In genomic region chr10:37754538-37755323, GRCh38 we compare ENCODE assay signal across 11 cellular contexts.
A peak's percentile ranks its signal among the peaks of the same experiment; 100 is the strongest.
DNase-seq lines count a peak whose midpoint lies in the region; FAIRE-seq and TF ChIP-seq lines count a peak whose summit lies in the region.
"Had no signal": no experiment of that assay in that cellular context is flagged by ENCODE, and none has a peak within 500 bp of the region (broad histone marks: within the 10 kb centered on the region; RNA-seq: fewer than 3 reads in every experiment).

No MANE protein-coding gene starts in this region.

- H3K27ac ChIP-seq in adrenal gland = no peak overlapping the region
- no peak overlapping the region for H3K27ac ChIP-seq in neural progenitor cell
- H3K27ac ChIP-seq in suprapubic skin = no peak overlapping the region
- H3K27ac ChIP-seq: BLaER1, thoracic aorta had no signal

- no peaks in the 10 kb centered on the region for H3F3A ChIP-seq in neural progenitor cell (ENCODE audit: low read depth)

- no peaks in the 10 kb centered on the region for H3K4me1 Mint-ChIP-seq in neural progenitor cell
- no peaks in the 10 kb centered on the region for H3K4me1 Mint-ChIP-seq in Calu3 (ENCODE audit: low read depth, unreplicated experiment)
- no peaks in the 10 kb centered on the region for H3K4me1 Mint-ChIP-seq in activated T-cell treated with anti-CD3 and anti-CD28 coated beads, Interleukin-2, amount 50 U/mL, for 24 hours (ENCODE audit: low read depth)

- no peak overlapping the region for H2AFZ ChIP-seq in neural progenitor cell (replicated peaks)

- no peak overlapping the region for H3K27ac Mint-ChIP-seq in neural progenitor cell
- H3K27ac Mint-ChIP-seq in Calu3 (ENCODE audit: unreplicated experiment) = no peak overlapping the region
- H3K27ac Mint-ChIP-seq in activated T-cell treated with anti-CD3 and anti-CD28 coated beads, Interleukin-2, amount 50 U/mL, for 24 hours = no peak overlapping the region

- BruUV-seq in Calu3 (replicated peaks; lab: Mats Ljungman, UMichigan) = no TSS peak

- no peaks in the 10 kb centered on the region for H3K79me2 ChIP-seq in neural progenitor cell (ENCODE audit: low read depth)

- CTCF ChIA-PET in Calu3 (lab: Charles Lee) = interaction anchor here (1.0 kb wide), 1 partner anchor 259 kb away, joined by 4 read pairs; no protein-coding TSS in a partner anchor

- TF ChIP-seq POLR2A in adrenal gland (IDR thresholded peaks at IDR 0.05) (no peak), suprapubic skin (IDR thresholded peaks at IDR 0.05) (no peak)

- H3K4me3 Mint-ChIP-seq in neural progenitor cell = no peak overlapping the region
- H3K4me3 Mint-ChIP-seq in Calu3 (ENCODE audit: low read depth, unreplicated experiment) = no peak overlapping the region
- H3K4me3 Mint-ChIP-seq in activated T-cell treated with anti-CD3 and anti-CD28 coated beads, Interleukin-2, amount 50 U/mL, for 24 hours = no peak overlapping the region

- FAIRE-seq in HTR-8/SVneo (lab: Jason Lieb, UNC) = no peak
- FAIRE-seq: islet of Langerhans had no signal

- H3K36me3 Mint-ChIP-seq in neural progenitor cell (no peaks in the 10 kb centered on the region), Calu3 (ENCODE audit: insufficient read depth, unreplicated experiment) (no peaks in the 10 kb centered on the region)
- peaks cover 7% of the 10 kb centered on the region for H3K36me3 Mint-ChIP-seq in activated T-cell treated with anti-CD3 and anti-CD28 coated beads, Interleukin-2, amount 50 U/mL, for 24 hours (ENCODE audit: low read depth)

- no peak for TF ChIP-seq EP300 in suprapubic skin (IDR thresholded peaks at IDR 0.05)

- no peak overlapping the region for H3K4me2 ChIP-seq in neural progenitor cell
- H3K4me2 ChIP-seq: BLaER1 had no signal

- DNase-seq in NCI-H1694 (lab: John Stamatoyannopoulos, UW) (peak; percentile 24), NCI-H1694 treated with DMSO at 0.1 percent for 48 hours (lab: John Stamatoyannopoulos, UW) (no peak), HTR-8/SVneo (ENCODE audit: insufficient read length, low spot score) (peak; percentile 26), adrenal gland (peak; percentile 44 to 79 (median 65)), neural progenitor cell (ENCODE audit: low spot score) (peak; percentile 45), Calu3 (no peak), suprapubic skin (ENCODE audit: low spot score in 2 of 2) (no peak)
- DNase-seq in activated T-cell treated with anti-CD3 and anti-CD28 coated beads, Interleukin-2, amount 50 U/mL, for 24 hours = no peak

- H3K4me1 ChIP-seq in adrenal gland (replicated peaks in 1 of 2) = no peaks in the 10 kb centered on the region
- no peaks in the 10 kb centered on the region for H3K4me1 ChIP-seq in neural progenitor cell
- H3K4me1 ChIP-seq in suprapubic skin = no peaks in the 10 kb centered on the region
- H3K4me1 ChIP-seq: BLaER1 had no signal

- no peaks in the 10 kb centered on the region for H4K20me1 ChIP-seq in neural progenitor cell (ENCODE audit: low read depth)
- H4K20me1 ChIP-seq: BLaER1 had no signal

- H3K4me3 ChIP-seq in adrenal gland = no peak overlapping the region
- no peak overlapping the region for H3K4me3 ChIP-seq in neural progenitor cell
- H3K4me3 ChIP-seq in suprapubic skin = no peak overlapping the region
- H3K4me3 ChIP-seq: BLaER1, thoracic aorta had no signal

- no peak overlapping the region for H3K9ac ChIP-seq in neural progenitor cell
- H3K9ac ChIP-seq: BLaER1 had no signal

- H3K9me3 Mint-ChIP-seq in neural progenitor cell = peaks cover 29% of the 10 kb centered on the region
- H3K9me3 Mint-ChIP-seq in Calu3 (ENCODE audit: low read depth, unreplicated experiment) = peaks cover 5% of the 10 kb centered on the region
- H3K9me3 Mint-ChIP-seq in activated T-cell treated with anti-CD3 and anti-CD28 coated beads, Interleukin-2, amount 50 U/mL, for 24 hours = peaks cover 38% of the 10 kb centered on the region

- WGBS in adrenal gland, 4 donors = 25 to 34% (median 30%) methylated on average over 2 of the region's 2 CpGs
- whole genome bisulfite sequencing in suprapubic skin = 26% methylated on average over 2 of the region's 2 CpGs

- H3K27me3 ChIP-seq in adrenal gland (no peaks in the 10 kb centered on the region), neural progenitor cell (no peaks in the 10 kb centered on the region), suprapubic skin (no peaks in the 10 kb centered on the region)
- H3K27me3 ChIP-seq: BLaER1 had no signal

- H3K27me3 Mint-ChIP-seq in neural progenitor cell (ENCODE audit: insufficient read depth, low read depth) (no peaks in the 10 kb centered on the region), Calu3 (ENCODE audit: unreplicated experiment) (no peaks in the 10 kb centered on the region)
- no peaks in the 10 kb centered on the region for H3K27me3 Mint-ChIP-seq in activated T-cell treated with anti-CD3 and anti-CD28 coated beads, Interleukin-2, amount 50 U/mL, for 24 hours

- intact Hi-C loops in adrenal gland (cut with DNase I) = loop anchor here (10.0 kb wide), 2 partner anchors 220 to 320 kb away; no protein-coding TSS in a partner anchor
- intact Hi-C loops in Calu3 (cut with micrococcal nuclease; ENCODE audit: unreplicated experiment) = no loop called here

- no peaks in the 10 kb centered on the region for H3K9me3 ChIP-seq in adrenal gland (replicated peaks in 1 of 3)
- H3K9me3 ChIP-seq in neural progenitor cell (ENCODE audit: low read depth) = no peaks in the 10 kb centered on the region
- H3K9me3 ChIP-seq in suprapubic skin = peaks cover 24% of the 10 kb centered on the region
- H3K9me3 ChIP-seq: BLaER1 had no signal

- H3K36me3 ChIP-seq in adrenal gland (replicated peaks in 1 of 2) = no peaks in the 10 kb centered on the region
- H3K36me3 ChIP-seq in neural progenitor cell = no peaks in the 10 kb centered on the region
- H3K36me3 ChIP-seq in suprapubic skin = peaks cover 5% of the 10 kb centered on the region
- H3K36me3 ChIP-seq: BLaER1, thoracic aorta had no signal

- TF ChIP-seq CTCF in adrenal gland (IDR thresholded peaks at IDR 0.05) (peak; percentile 60 to 78 (median 76)), neural progenitor cell (IDR thresholded peaks at IDR 0.05) (peak; percentile 58), Calu3 (IDR thresholded peaks at IDR 0.05; ENCODE audit: unreplicated experiment) (no peak), suprapubic skin (IDR thresholded peaks at IDR 0.05) (no peak)

Comparison
In these comparisons a context has a peak if more than half of its experiments do, and no peak if none do; other contexts are left out.
1. DNase-seq: peak in NCI-H1694 (single experiment), HTR-8/SVneo (single experiment), adrenal gland (7 of 7) and neural progenitor cell (single experiment); none in NCI-H1694 treated with DMSO at 0.1 percent for 48 hours (single experiment), Calu3 (single experiment), suprapubic skin (0 of 2) and activated T-cell treated with anti-CD3 and anti-CD28 coated beads, Interleukin-2, amount 50 U/mL, for 24 hours (single experiment).
2. CTCF ChIP-seq: peak in adrenal gland (6 of 6) and neural progenitor cell (single experiment); none in Calu3 (single experiment) and suprapubic skin (0 of 2).